ENCODE assay signal across 8 cellular contexts in the genomic region with DNA sequence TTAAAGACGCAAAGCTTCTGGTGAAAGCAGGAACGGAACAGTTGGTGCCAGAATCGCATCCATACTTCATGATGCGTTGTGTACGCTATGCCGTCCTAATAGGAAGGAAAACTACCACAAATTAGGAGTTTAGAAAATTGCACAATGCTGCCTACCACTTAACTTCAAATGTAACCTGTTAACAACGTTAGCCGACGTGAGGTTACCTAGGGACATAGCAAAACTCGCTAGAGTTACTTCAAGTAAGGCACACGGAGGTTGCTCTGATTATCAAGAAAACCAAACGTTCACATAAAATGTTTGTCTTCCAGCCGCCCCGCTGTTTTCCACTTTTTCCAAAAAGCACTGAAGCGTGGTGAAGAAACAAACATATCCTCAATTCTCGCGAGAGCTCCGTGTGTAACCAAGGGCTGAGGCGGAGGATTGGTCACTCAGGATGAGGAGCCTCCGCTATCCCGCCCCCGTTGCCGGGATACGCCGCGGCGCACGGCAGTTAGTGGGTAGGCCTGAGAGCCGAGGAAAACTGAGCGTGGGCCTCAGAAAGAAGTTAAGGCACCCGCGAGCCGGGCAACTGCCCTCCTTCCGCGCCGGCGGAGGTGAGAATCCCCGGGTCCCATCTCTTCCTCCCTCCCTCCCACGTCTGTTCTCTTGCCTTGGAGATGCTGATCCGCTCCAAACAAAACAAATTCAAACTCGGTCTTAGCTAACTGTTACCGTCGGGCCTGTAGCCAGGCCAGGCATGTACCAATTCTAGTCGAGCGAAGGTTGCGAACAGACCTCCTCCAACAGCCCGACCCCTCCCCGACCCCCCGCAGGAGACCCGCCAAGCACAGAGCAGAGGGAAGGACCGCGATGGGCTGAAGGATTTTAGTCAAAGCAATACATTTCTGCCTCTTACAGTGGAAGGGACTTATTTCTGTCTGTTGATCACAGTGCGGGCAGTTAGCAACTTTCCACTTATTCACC. TPM values are rescaled to one million over a fixed set of nuclear protein-coding genes. Genes with fewer than 3 reads are reported as not detected.
DNase-seq lines count a peak whose midpoint lies in the region; ATAC-seq, FAIRE-seq and TF ChIP-seq lines count a peak whose summit lies in the region.

A gene (plus strand): TSS at position 492 of the 966 bp plus-strand sequence. CDS start 5,556 bp downstream, outside the sequence.

- no peaks in the 10 kb centered on the region for H3K27me3 ChIP-seq in astrocyte (ENCODE audit: insufficient read depth, low read length)
- H3K27me3 ChIP-seq in right cardiac atrium (ENCODE audit: control insufficient read depth, insufficient read depth), result no peaks in the 10 kb centered on the region
- H3K27me3 ChIP-seq in psoas muscle (ENCODE audit: insufficient read depth in 3 of 3, low read length in 2 of 3), result no peaks in the 10 kb centered on the region

- H3K27me3 Mint-ChIP-seq in astrocyte (ENCODE audit: low read depth, unreplicated experiment), result no peaks in the 10 kb centered on the region

- ATAC-seq in HG02870 (IDR thresholded peaks at IDR 0.05; ENCODE audit: unreplicated experiment) (peak; percentile 99), right cardiac atrium (peak; percentile 100), psoas muscle (peak; percentile 100)

- H3K27ac ChIP-seq in astrocyte (ENCODE audit: low read depth, low read length) (peak within 1 kb of the TSS; percentile 87), right cardiac atrium (ENCODE audit: low read length) (peak within 1 kb of the TSS; percentile 97), psoas muscle (peak within 1 kb of the TSS; percentile 80), urinary bladder (ENCODE audit: low read depth) (peak within 1 kb of the TSS; percentile 88)

- peak; percentile 47 for FAIRE-seq in astrocyte (lab: Jason Lieb, UNC)

- peak within 1 kb of the TSS; percentile 88 for H3K27ac Mint-ChIP-seq in astrocyte (ENCODE audit: unreplicated experiment)

- H2AFZ ChIP-seq in astrocyte (ENCODE audit: low read depth, low read length), result peak within 1 kb of the TSS; percentile 92

- no peaks in the 10 kb centered on the region for H3K36me3 Mint-ChIP-seq in astrocyte (ENCODE audit: low read depth, unreplicated experiment)

- peak within 1 kb of the TSS; percentile 76 for H3K4me3 ChIP-seq in astrocyte (ENCODE audit: insufficient read depth, low read depth, low read length)
- H3K4me3 ChIP-seq in right cardiac atrium (ENCODE audit: low read length), result peak within 1 kb of the TSS; percentile 81
- H3K4me3 ChIP-seq in psoas muscle, result peak within 1 kb of the TSS; percentile 66
- peak within 1 kb of the TSS; percentile 66 for H3K4me3 ChIP-seq in urinary bladder (ENCODE audit: low read depth, low read length)

- H3K79me2 ChIP-seq in astrocyte (ENCODE audit: insufficient read depth, low read length), result peaks cover 5% of the 10 kb centered on the region

- intact Hi-C loops in right cardiac atrium (cut with DNase I) (no loop called here), psoas muscle (cut with DNase I) (loop anchor here in 1 of 2 donors (2.0 kb wide), 1 partner anchor 63 kb away; a partner anchor contains a TSS)

- H3K36me3 ChIP-seq in astrocyte (ENCODE audit: insufficient read depth, low read length) (no peaks in the 10 kb centered on the region), psoas muscle (ENCODE audit: insufficient read depth in 1 of 2, low read depth in 1 of 2) (no peaks in the 10 kb centered on the region), urinary bladder (ENCODE audit: insufficient read depth) (no peaks in the 10 kb centered on the region)

- DNase-seq in GM13977 (ENCODE audit: low spot score), result peak; percentile 92
- peak; percentile 94 for DNase-seq in NCI-H1694 (lab: John Stamatoyannopoulos, UW)
- DNase-seq in T-helper 22 cell (ENCODE audit: low read depth), result peak; percentile 92
- DNase-seq in astrocyte (ENCODE audit: low read depth), result peak; percentile 95
- peak; percentile 98 to 99 (median 99) for DNase-seq in right cardiac atrium
- peak; percentile 98 for DNase-seq in psoas muscle

- H3K9me3 ChIP-seq in astrocyte (ENCODE audit: insufficient read depth, low read depth, low read length), result no peaks in the 10 kb centered on the region
- no peaks in the 10 kb centered on the region for H3K9me3 ChIP-seq in right cardiac atrium (ENCODE audit: control insufficient read depth, low read length)
- no peaks in the 10 kb centered on the region for H3K9me3 ChIP-seq in psoas muscle

- peak within 1 kb of the TSS; percentile 87 for H3K4me2 ChIP-seq in astrocyte (ENCODE audit: low read length)

- peak within 1 kb of the TSS; percentile 91 for H3K9ac ChIP-seq in astrocyte (ENCODE audit: low read length)

- H3K4me1 Mint-ChIP-seq in astrocyte (ENCODE audit: low read depth, unreplicated experiment), result peaks cover 11% of the 10 kb centered on the region

- no peaks in the 10 kb centered on the region for H3K9me3 Mint-ChIP-seq in astrocyte (ENCODE audit: unreplicated experiment)

- in situ Hi-C loops in GM13977 (cut with MboI; ENCODE audit: low pct_unique_long_range_greater_than_20kb, low sequenced_read_pairs, unreplicated experiment), result no loop called here

- under 1% methylated on average over 53 of the region's 53 CpGs for WGBS in right cardiac atrium
- WGBS in psoas muscle, 3 donors, result 1% methylated on average over 52 to 53 of the region's 53 CpGs
- under 1% methylated on average over 53 of the region's 53 CpGs for WGBS in urinary bladder

- no peaks in the 10 kb centered on the region for H4K20me1 ChIP-seq in astrocyte (ENCODE audit: insufficient read depth, low read length)

- peak within 1 kb of the TSS; percentile 91 for H3K4me3 Mint-ChIP-seq in astrocyte (ENCODE audit: unreplicated experiment)

- H3K4me1 ChIP-seq in astrocyte (ENCODE audit: insufficient read depth, low read length) (peaks cover 2% of the 10 kb centered on the region), right cardiac atrium (ENCODE audit: control insufficient read depth, insufficient read depth, low read length) (no peaks in the 10 kb centered on the region), psoas muscle (peaks cover 9% of the 10 kb centered on the region), urinary bladder (ENCODE audit: insufficient read depth) (no peaks in the 10 kb centered on the region)

- TF ChIP-seq CTCF in GM13977 (IDR thresholded peaks at IDR 0.05; ENCODE audit: extremely low read depth, insufficient read depth, missing control alignments), result no peak
- no peak for TF ChIP-seq CTCF in astrocyte (IDR thresholded peaks at IDR 0.05; ENCODE audit: insufficient read depth, low read depth, low read length)
- no peak for TF ChIP-seq CTCF in psoas muscle (IDR thresholded peaks at IDR 0.05)

RNA-seq across cellular contexts. Expression of the gene that starts here (rescaled TPM):
- 10.1 and 10.9 TPM in 2 replicates for total RNA-seq in astrocyte
- total RNA-seq in right cardiac atrium, result 10 to 100 TPM; 10.3 to 15.5 (median 11.8) TPM
- 9.3 TPM for polyA plus RNA-seq in right cardiac atrium
- 10 to 100 TPM in 1 of 4 donors, 1 to 10 TPM in 3; 7.7 to 11.5 (median 8.1) TPM for total RNA-seq in psoas muscle
- 10 to 100 TPM in 1 of 3 donors, 1 to 10 TPM in 2; 3.1 to 14.2 (median 6.6) TPM for polyA plus RNA-seq in psoas muscle
- total RNA-seq in urinary bladder, result 39.6 TPM
- 10.0 TPM for polyA plus RNA-seq in urinary bladder

Comparison
In these comparisons a context has a peak if more than half of its experiments do, and no peak if none do; other contexts are left out.
1. Peak in every context shown above with its lines: DNase-seq, ATAC-seq, H3K4me3 ChIP-seq and H3K27ac ChIP-seq.